ENCODE assay signal across 22 cellular contexts in the genomic region with DNA sequence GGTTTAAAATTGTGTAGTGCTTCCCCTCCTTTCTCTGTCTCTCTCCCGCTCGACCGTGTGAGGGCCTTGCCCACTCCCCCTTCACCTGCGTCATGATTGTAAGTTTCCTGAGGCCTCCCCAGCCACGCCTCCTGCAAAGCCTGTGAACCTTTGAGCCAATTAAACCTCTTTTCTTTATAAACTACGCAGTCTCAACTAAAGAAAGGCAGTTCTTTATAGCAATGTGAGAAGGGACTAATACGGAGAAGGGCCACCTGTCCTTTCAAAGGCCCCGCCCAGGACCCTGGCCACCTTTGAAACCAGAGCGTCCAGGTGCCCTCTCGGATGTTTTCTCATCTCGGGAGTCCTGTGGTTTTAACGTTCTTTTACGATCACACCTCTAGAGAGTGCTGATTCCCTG.
DNase-seq lines count a peak whose midpoint lies in the region; ATAC-seq lines count a peak whose summit lies in the region.
"Had no signal": no experiment of that assay in that cellular context is flagged by ENCODE, and none has a peak within 500 bp of the region (broad histone marks: within the 10 kb centered on the region; RNA-seq: fewer than 3 reads in every experiment).

No MANE protein-coding gene starts in this region.

- H3K27ac Mint-ChIP-seq in activated naive CD4-positive, alpha-beta T cell treated with anti-CD3 and anti-CD28 coated beads, Interleukin-2, amount 50 U/mL, for 72 hours: no peak overlapping the region
- H3K27ac Mint-ChIP-seq: B cell, T-cell had no signal

- intact Hi-C loops in posterior vena cava (cut with DNase I): loop anchor here in 1 of 2 donors (10.0 kb wide), 1 partner anchor 79 kb away; no protein-coding TSS in a partner anchor

- H3K9me3 Mint-ChIP-seq in activated naive CD4-positive, alpha-beta T cell treated with anti-CD3 and anti-CD28 coated beads, Interleukin-2, amount 50 U/mL, for 72 hours: no peaks in the 10 kb centered on the region
- H3K9me3 Mint-ChIP-seq: T-cell had no signal

- DNase-seq in activated naive CD4-positive, alpha-beta T cell treated with anti-CD3 and anti-CD28 coated beads, Interleukin-2, amount 50 U/mL, for 16 hours: peak; percentile 0
- no peak for DNase-seq in activated naive CD4-positive, alpha-beta T cell treated with anti-CD3 and anti-CD28 coated beads, Interleukin-2, amount 50 U/mL, for 72 hours (ENCODE audit: low spot score in 2 of 2)
- DNase-seq in NCI-H2107 (lab: John Stamatoyannopoulos, UW) (peak; percentile 90), NCI-H748 treated with DMSO at 0.1 percent for 48 hours (lab: John Stamatoyannopoulos, UW) (peak; percentile 73), posterior vena cava (ENCODE audit: low spot score) (peak; percentile 25), germinal center (ENCODE audit: low spot score) (no peak)
- DNase-seq: DMS79; HCEC 1CT; Kasumi-1; NCI-H1417; NCI-H187 treated with DMSO at 0.1 percent for 48 hours; NCI-H2171 treated with DMSO at 0.1 percent for 48 hours; NCI-H446 treated with DMSO at 0.1 percent for 48 hours; NCI-H774; NK-92 treated with Interleukin-12 subunit alpha and Interleukin-12 subunit beta, amount 100 ng/mL, for 24 hours; T-cell had no signal

- ATAC-seq in activated naive CD4-positive, alpha-beta T cell treated with anti-CD3 and anti-CD28 coated beads, Interleukin-2, amount 50 U/mL, for 72 hours: no peak
- ATAC-seq in GM21825 (IDR thresholded peaks at IDR 0.05; ENCODE audit: unreplicated experiment) (no peak), GM18498 (IDR thresholded peaks at IDR 0.05; ENCODE audit: unreplicated experiment) (no peak)
- ATAC-seq: A549, SK-N-SH treated with all-trans-retinoic acid at 6 μM for 48 hours, T-cell had no signal

- H3K36me3 Mint-ChIP-seq in activated naive CD4-positive, alpha-beta T cell treated with anti-CD3 and anti-CD28 coated beads, Interleukin-2, amount 50 U/mL, for 72 hours: no peaks in the 10 kb centered on the region
- H3K36me3 Mint-ChIP-seq: CD14-positive monocyte, T-cell had no signal

Comparison
In these comparisons a context has a peak if more than half of its experiments do, and no peak if none do; other contexts are left out.
1. DNase-seq: peak in activated naive CD4-positive, alpha-beta T cell treated with anti-CD3 and anti-CD28 coated beads, Interleukin-2, amount 50 U/mL, for 16 hours (single experiment), NCI-H2107 (single experiment), NCI-H748 treated with DMSO at 0.1 percent for 48 hours (single experiment) and posterior vena cava (single experiment); none in activated naive CD4-positive, alpha-beta T cell treated with anti-CD3 and anti-CD28 coated beads, Interleukin-2, amount 50 U/mL, for 72 hours (0 of 2) and germinal center (single experiment).